Comparison of ENCODE assay signal across 10 cellular contexts in genomic region chr6:119541132-119541905, GRCh38.
DNase-seq lines count a peak whose midpoint lies in the region; ATAC-seq and TF ChIP-seq lines count a peak whose summit lies in the region.
"Had no signal": no experiment of that assay in that cellular context is flagged by ENCODE, and none has a peak within 500 bp of the region (broad histone marks: within the 10 kb centered on the region; RNA-seq: fewer than 3 reads in every experiment).

No MANE protein-coding gene starts in this region.

- DNase-seq in BE2C (no peak), NCI-H460 (ENCODE audit: extremely low read depth, low read depth) (peak; percentile 18), esophagus muscularis mucosa (ENCODE audit: extremely low spot score) (no peak), psoas muscle (no peak), activated gamma-delta T cell treated with Interleukin-2 at 50 U/mL for 16 hours (no peak), testis (no peak), NCI-H1105 (lab: John Stamatoyannopoulos, UW) (no peak)
- no peak for DNase-seq in activated CD8-positive, alpha-beta memory T cell treated with anti-CD3 and anti-CD28 coated beads for 24 hours
- DNase-seq: dermis blood vessel endothelial cell, DMS79 had no signal

- H3K4me3 ChIP-seq in BE2C (ENCODE audit: low read depth, low read length): peak overlapping the region; percentile 12; the same call in 1 of the 2 replicates
- H3K4me3 ChIP-seq in esophagus muscularis mucosa: no peak overlapping the region
- no peak overlapping the region for H3K4me3 ChIP-seq in psoas muscle
- H3K4me3 ChIP-seq in testis: no peak overlapping the region

- no peak for TF ChIP-seq CTCF in BE2C (IDR thresholded peaks at IDR 0.05; ENCODE audit: low read depth, low read length)
- TF ChIP-seq CTCF in esophagus muscularis mucosa (IDR thresholded peaks at IDR 0.05): no peak
- TF ChIP-seq CTCF in psoas muscle (IDR thresholded peaks at IDR 0.05): no peak
- TF ChIP-seq CTCF in testis (IDR thresholded peaks at IDR 0.05): no peak

- peak; percentile 34 to 67 (median 52) for ATAC-seq in psoas muscle

- H3K27ac ChIP-seq in esophagus muscularis mucosa (replicated peaks in 1 of 4): peak overlapping the region; percentile 50 to 76 (median 71)
- H3K27ac ChIP-seq in psoas muscle: no peak overlapping the region
- H3K27ac ChIP-seq in testis: no peak overlapping the region

- WGBS in esophagus muscularis mucosa: 26% methylated on average over 3 of the region's 3 CpGs
- WGBS in psoas muscle, 3 donors: 12 to 20% (median 19%) methylated on average over 3 of the region's 3 CpGs
- 42 to 74% methylated on average over 3 of the region's 3 CpGs for WGBS in testis, 2 donors

- TF ChIP-seq POLR2A in esophagus muscularis mucosa (IDR thresholded peaks at IDR 0.05; ENCODE audit: low read depth) (no peak), testis (IDR thresholded peaks at IDR 0.05) (no peak)

- H3K9me3 ChIP-seq in BE2C (no peaks in the 10 kb centered on the region), esophagus muscularis mucosa (no peaks in the 10 kb centered on the region), psoas muscle (no peaks in the 10 kb centered on the region), testis (no peaks in the 10 kb centered on the region)

- peaks cover 36% of the 10 kb centered on the region for H3K4me1 ChIP-seq in BE2C
- H3K4me1 ChIP-seq in esophagus muscularis mucosa: peaks cover 5 to 35% (median 26%) of the 10 kb centered on the region in 4 donors
- no peaks in the 10 kb centered on the region for H3K4me1 ChIP-seq in psoas muscle
- H3K4me1 ChIP-seq in testis: no peaks in the 10 kb centered on the region

- intact Hi-C loops in esophagus muscularis mucosa (cut with DNase I): loop anchor here (5.0 kb wide), 1 partner anchor 194 kb away; the partner anchor contains the start of gene MAN1A1
- intact Hi-C loops in psoas muscle (cut with DNase I): no loop called here
- intact Hi-C loops in testis (cut with DNase I; ENCODE audit: low total_unique reads): no loop called here

- no peak for TF ChIP-seq EP300 in esophagus muscularis mucosa (IDR thresholded peaks at IDR 0.05)

- H3K27me3 ChIP-seq in BE2C (no peaks in the 10 kb centered on the region), esophagus muscularis mucosa (no peaks in the 10 kb centered on the region), psoas muscle (ENCODE audit: insufficient read depth in 3 of 3, low read length in 2 of 3) (no peaks in the 10 kb centered on the region), testis (no peaks in the 10 kb centered on the region)

- H3K36me3 ChIP-seq in BE2C: no peaks in the 10 kb centered on the region
- no peaks in the 10 kb centered on the region for H3K36me3 ChIP-seq in esophagus muscularis mucosa
- no peaks in the 10 kb centered on the region for H3K36me3 ChIP-seq in psoas muscle (ENCODE audit: insufficient read depth in 1 of 2, low read depth in 1 of 2)
- H3K36me3 ChIP-seq in testis (ENCODE audit: low read depth, missing control alignments): no peaks in the 10 kb centered on the region

Comparison
In these comparisons a context has a peak if more than half of its experiments do, and no peak if none do; other contexts are left out.
1. H3K27ac ChIP-seq: peak in esophagus muscularis mucosa (4 of 4); none in psoas muscle (single experiment) and testis (0 of 2).